In the genomic region with DNA sequence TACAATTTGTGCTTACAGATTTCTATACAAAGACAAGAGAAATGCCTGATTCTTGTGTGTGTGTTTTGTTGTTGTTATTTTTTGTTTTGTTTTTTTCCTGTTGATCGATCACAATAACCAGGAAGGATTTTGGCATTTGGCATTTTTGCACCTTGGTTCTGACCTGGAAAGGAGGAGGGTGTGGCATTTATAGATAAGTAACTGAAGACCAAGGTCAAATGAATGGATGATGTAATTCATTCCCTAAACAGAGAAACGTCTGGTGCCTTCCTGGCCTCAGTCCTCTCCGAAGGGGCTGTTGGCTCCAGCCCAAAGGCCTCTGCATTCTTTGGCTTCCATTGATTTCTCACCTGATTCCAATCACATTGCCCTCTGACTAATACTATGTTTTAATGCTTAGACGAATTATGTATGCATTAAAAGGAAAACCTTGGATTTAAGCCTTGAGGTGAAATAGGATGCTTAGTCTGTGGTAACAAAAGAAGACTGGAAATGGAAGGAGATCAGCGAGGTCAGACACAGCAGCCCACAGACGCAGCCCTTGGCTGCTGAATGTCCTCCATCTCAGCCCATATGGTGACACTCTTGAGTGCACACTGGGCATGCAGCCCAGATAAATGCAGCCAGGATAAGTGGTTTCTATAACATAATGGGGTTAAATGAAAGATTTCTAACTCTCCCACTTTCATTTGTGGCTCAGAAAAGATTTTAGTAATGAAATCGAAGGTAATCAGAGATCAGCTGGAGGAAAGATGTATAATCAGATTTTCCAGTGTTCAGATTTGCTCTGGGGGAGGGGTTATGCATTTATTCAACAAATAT, we compare ENCODE assay signal across 8 cellular contexts.
A peak's percentile ranks its signal among the peaks of the same experiment; 100 is the strongest.
DNase-seq lines count a peak whose midpoint lies in the region; ATAC-seq, FAIRE-seq and TF ChIP-seq lines count a peak whose summit lies in the region.

No MANE protein-coding gene starts in this region.

- peak; percentile 64 for ATAC-seq in Panc1

- no peaks in the 10 kb centered on the region for H3K9me3 ChIP-seq in BE2C
- no peaks in the 10 kb centered on the region for H3K9me3 ChIP-seq in Panc1 (ENCODE audit: control insufficient read depth, insufficient read depth, low read depth, low read length)
- no peaks in the 10 kb centered on the region for H3K9me3 ChIP-seq in sigmoid colon

- peak; percentile 88 for DNase-seq in BE2C
- DNase-seq in HK-2 (ENCODE audit: unreplicated experiment): peak; percentile 52
- no peak for DNase-seq in Panc1 (ENCODE audit: low read depth, low spot score)
- DNase-seq in foreskin fibroblast: peak; percentile 48 to 77
- DNase-seq in sigmoid colon: no peak
- no peak for DNase-seq in NK-92 (lab: John Stamatoyannopoulos, UW; ENCODE audit: unreplicated experiment)
- DNase-seq in iPS-NIHi7 (ENCODE audit: extremely low spot score): no peak
- no peak for DNase-seq in H54 (ENCODE audit: insufficient read length, low spot score)

- in situ Hi-C loops in Panc1 (cut with HindIII; ENCODE audit: low pct_unique_long_range_greater_than_20kb, low sequenced_read_pairs): no loop called here

- no peaks in the 10 kb centered on the region for H3K27me3 ChIP-seq in BE2C
- no peaks in the 10 kb centered on the region for H3K27me3 ChIP-seq in Panc1 (ENCODE audit: control insufficient read depth, insufficient read depth, low read length)
- no peaks in the 10 kb centered on the region for H3K27me3 ChIP-seq in sigmoid colon

- intact Hi-C loops in Panc1 (cut with micrococcal nuclease; ENCODE audit: unreplicated experiment) (loop anchor here (2.0 to 10.0 kb wide), 4 partner anchors 175 to 611 kb away; no protein-coding TSS in a partner anchor), sigmoid colon (cut with DNase I) (loop anchor here (1.0 to 2.0 kb wide), 2 partner anchors 175 to 433 kb away; no protein-coding TSS in a partner anchor)

- peaks cover 24% of the 10 kb centered on the region for H3K4me1 ChIP-seq in BE2C
- H3K4me1 ChIP-seq in Panc1 (ENCODE audit: control insufficient read depth, insufficient read depth, low read length): peaks cover 18% of the 10 kb centered on the region
- peaks cover 0 to 14% (median 4%) of the 10 kb centered on the region in 4 donors for H3K4me1 ChIP-seq in sigmoid colon

- H3K4me3 ChIP-seq in BE2C (ENCODE audit: low read depth, low read length) (peak overlapping the region; percentile 42), Panc1 (ENCODE audit: low read depth in 2 of 2, low read length in 2 of 2) (peak overlapping the region in 1 of 2 experiments; percentile 9; a peak in 2 of 4 replicates), foreskin fibroblast (ENCODE audit: low read depth in 1 of 2, low read length in 2 of 2) (no peak overlapping the region), sigmoid colon (no peak overlapping the region)

- peak overlapping the region; percentile 77 for H3K27ac ChIP-seq in Panc1 (ENCODE audit: low read length)
- no peak overlapping the region for H3K27ac ChIP-seq in sigmoid colon

- H3K36me3 ChIP-seq in BE2C (no peaks in the 10 kb centered on the region), Panc1 (ENCODE audit: control insufficient read depth, insufficient read depth, low read length) (no peaks in the 10 kb centered on the region), sigmoid colon (no peaks in the 10 kb centered on the region)

- no TSS peak for BruUV-seq in Panc1 (replicated peaks; lab: Mats Ljungman, UMichigan)

- TF ChIP-seq CTCF in BE2C (IDR thresholded peaks at IDR 0.05; ENCODE audit: low read depth, low read length) (no peak), Panc1 (IDR thresholded peaks at IDR 0.05) (no peak), foreskin fibroblast (IDR thresholded peaks at IDR 0.05; ENCODE audit: low read depth, low read length) (no peak), sigmoid colon (IDR thresholded peaks at IDR 0.05) (no peak)

- POLR2A ChIA-PET in Panc1 (lab: Charles Lee): no interaction called here

- no peak for TF ChIP-seq POLR2A in sigmoid colon (IDR thresholded peaks at IDR 0.05)
- no peak for TF ChIP-seq POLR2A in H54 (IDR thresholded peaks at IDR 0.05; ENCODE audit: low read depth, low read length)

- CTCF ChIA-PET in Panc1 (lab: Charles Lee): interaction anchor here (1.1 kb wide), 1 partner anchor 173 kb away, joined by 7 read pairs; no protein-coding TSS in a partner anchor

- 8 to 40% methylated on average over 7 of the region's 7 CpGs for WGBS in sigmoid colon, 2 donors

- TF ChIP-seq EP300 in sigmoid colon (IDR thresholded peaks at IDR 0.05): no peak

- no peak for FAIRE-seq in H54 (lab: Jason Lieb, UNC)

Comparison
In these comparisons a context has a peak if more than half of its experiments do, and no peak if none do; other contexts are left out.
1. DNase-seq: peak in BE2C (single experiment), HK-2 (single experiment) and foreskin fibroblast (2 of 2); none in Panc1 (single experiment), sigmoid colon (single experiment), NK-92 (single experiment), iPS-NIHi7 (single experiment) and H54 (single experiment).